8 cellular contexts compared by ENCODE assay signal in genomic region chr4:68348577-68348976, GRCh38.
DNase-seq lines count a peak whose midpoint lies in the region; ATAC-seq and TF ChIP-seq lines count a peak whose summit lies in the region.

No MANE protein-coding gene starts in this region.

- peak overlapping the region; percentile 94 to 100 for H3K4me3 Mint-ChIP-seq in stimulated activated naive B cell treated with anti-CD40 and anti-IgM and Interleukin-4, amounts not matched to agents 10 μg/mL and 1 μg/mL and 100 μg/mL, for 72 hours

- H3K4me1 Mint-ChIP-seq in stimulated activated naive B cell treated with anti-CD40 and anti-IgM and Interleukin-4, amounts not matched to agents 10 μg/mL and 1 μg/mL and 100 μg/mL, for 72 hours = peaks cover 11 to 41% of the 10 kb centered on the region in 2 donors

- H3K36me3 ChIP-seq in WERI-Rb-1 = peaks cover 20% of the 10 kb centered on the region
- no peaks in the 10 kb centered on the region for H3K36me3 ChIP-seq in iPS DF 6.9 (ENCODE audit: control insufficient read depth, insufficient read depth, low read length)

- no peak for TF ChIP-seq CTCF in WERI-Rb-1 (IDR thresholded peaks at IDR 0.05; ENCODE audit: low read depth, low read length)

- H3K27me3 ChIP-seq in WERI-Rb-1 (ENCODE audit: insufficient read depth, low read depth, severe bottlenecking) (no peaks in the 10 kb centered on the region), iPS DF 6.9 (ENCODE audit: control insufficient read depth, insufficient read depth, low read length) (no peaks in the 10 kb centered on the region)

- H3K27ac Mint-ChIP-seq in stimulated activated naive B cell treated with anti-CD40 and anti-IgM and Interleukin-4, amounts not matched to agents 10 μg/mL and 1 μg/mL and 100 μg/mL, for 72 hours = peak overlapping the region; percentile 98

- ATAC-seq in stimulated activated naive B cell treated with anti-CD40 and anti-IgM and Interleukin-4, amounts not matched to agents 10 μg/mL and 1 μg/mL and 100 μg/mL, for 72 hours (replicated peaks) = no peak
- ATAC-seq in GM18520 (IDR thresholded peaks at IDR 0.05; ENCODE audit: unreplicated experiment) (no peak), HG02885 (IDR thresholded peaks at IDR 0.05; ENCODE audit: poor library complexity, unreplicated experiment) (no peak)

- peak overlapping the region; percentile 99 for H3K27ac ChIP-seq in WERI-Rb-1
- H3K27ac ChIP-seq in iPS DF 6.9 (ENCODE audit: low read length) = no peak overlapping the region

- H3K4me3 ChIP-seq in WERI-Rb-1 (ENCODE audit: low read depth, low read length) (peak overlapping the region; percentile 74), iPS DF 6.9 (ENCODE audit: low read length) (peak overlapping the region; percentile 75; the same call in 1 of the 2 replicates)

- peaks cover 0 to 1% of the 10 kb centered on the region in 2 donors for H3K27me3 Mint-ChIP-seq in stimulated activated naive B cell treated with anti-CD40 and anti-IgM and Interleukin-4, amounts not matched to agents 10 μg/mL and 1 μg/mL and 100 μg/mL, for 72 hours

- no CpG with 5 or more reads among the region's 4 CpGs for WGBS in iPS DF 6.9 (ENCODE audit: insufficient coverage, insufficient read length)

- no peaks in the 10 kb centered on the region for H3K4me1 ChIP-seq in iPS DF 6.9 (ENCODE audit: control insufficient read depth, insufficient read depth, low read length)

- H3K36me3 Mint-ChIP-seq in stimulated activated naive B cell treated with anti-CD40 and anti-IgM and Interleukin-4, amounts not matched to agents 10 μg/mL and 1 μg/mL and 100 μg/mL, for 72 hours = peaks cover 14 to 17% of the 10 kb centered on the region in 2 donors

- H3K9me3 ChIP-seq in WERI-Rb-1 (ENCODE audit: severe bottlenecking) = no peaks in the 10 kb centered on the region
- no peaks in the 10 kb centered on the region for H3K9me3 ChIP-seq in iPS DF 6.9 (ENCODE audit: control insufficient read depth, insufficient read depth, low read length)

- DNase-seq in NCI-H748 (lab: John Stamatoyannopoulos, UW; ENCODE audit: unreplicated experiment) (peak; percentile 2), NCI-H748 treated with DMSO at 0.1 percent for 48 hours (lab: John Stamatoyannopoulos, UW) (no peak), WERI-Rb-1 (no peak), iPS DF 6.9 (ENCODE audit: low read depth, low spot score) (no peak), NCI-H345 treated with DMSO at 0.1 percent for 48 hours (lab: John Stamatoyannopoulos, UW; ENCODE audit: unreplicated experiment) (no peak)
- no peak for DNase-seq in stimulated activated naive B cell treated with anti-CD40 and anti-IgM and Interleukin-4, amounts not matched to agents 10 μg/mL and 1 μg/mL and 100 μg/mL, for 72 hours

- H3K9me3 Mint-ChIP-seq in stimulated activated naive B cell treated with anti-CD40 and anti-IgM and Interleukin-4, amounts not matched to agents 10 μg/mL and 1 μg/mL and 100 μg/mL, for 72 hours = no peaks in the 10 kb centered on the region
